Comparison of ENCODE assay signal across 14 cellular contexts in the genomic region with DNA sequence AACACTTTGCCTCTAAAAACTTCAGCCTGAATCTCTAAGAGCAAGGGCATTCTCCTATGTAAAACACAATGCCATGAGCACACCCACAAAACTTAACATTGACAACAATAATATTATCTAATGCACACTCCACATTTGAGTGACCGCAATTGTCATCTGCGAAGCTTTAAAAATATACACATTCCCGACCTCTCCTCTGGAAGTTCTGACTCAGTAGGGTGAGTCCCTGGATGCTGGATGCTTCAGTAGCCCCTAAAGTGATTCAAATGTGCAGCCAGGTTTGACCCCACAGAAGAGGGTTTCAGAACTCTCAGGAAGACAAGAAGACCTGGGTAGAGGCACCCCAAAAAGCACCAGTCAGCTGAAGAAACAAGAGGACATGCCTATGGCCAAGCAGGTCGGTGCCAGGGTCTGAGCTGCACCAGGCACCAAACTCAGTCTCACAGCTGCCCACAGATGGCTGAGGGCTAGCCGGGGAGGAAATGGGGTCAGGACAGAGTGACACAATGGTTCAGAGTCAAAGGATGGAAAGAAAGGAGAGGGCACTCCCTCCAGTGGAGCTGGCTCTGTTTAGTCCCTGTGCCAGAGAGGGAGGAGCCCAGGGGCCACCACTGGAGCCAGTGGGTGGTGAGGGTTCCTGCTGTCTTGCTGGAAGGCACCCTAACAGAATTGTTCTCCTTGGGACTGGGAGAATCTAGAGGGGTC. TPM values are rescaled to one million over a fixed set of nuclear protein-coding genes. Genes with fewer than 3 reads are reported as not detected.
A peak's percentile ranks its signal among the peaks of the same experiment; 100 is the strongest.
DNase-seq lines count a peak whose midpoint lies in the region; ATAC-seq and TF ChIP-seq lines count a peak whose summit lies in the region.
"Had no signal": no experiment of that assay in that cellular context is flagged by ENCODE, and none has a peak within 500 bp of the region (broad histone marks: within the 10 kb centered on the region; RNA-seq: fewer than 3 reads in every experiment).

No MANE protein-coding gene starts in this region.

- 65% methylated on average over 5 of the region's 5 CpGs for WGBS in liver
- 57 to 69% (median 68%) methylated on average over 5 of the region's 5 CpGs for WGBS in spleen, 5 donors

- H3K9me2 ChIP-seq in HCT116 (ENCODE audit: insufficient read depth) = no peaks in the 10 kb centered on the region

- TF ChIP-seq POLR2A in HCT116 (IDR thresholded peaks at IDR 0.05; ENCODE audit: borderline replicate concordance, extremely low read depth, insufficient read depth, insufficient read length) = no peak
- no peak for TF ChIP-seq POLR2A in spleen (IDR thresholded peaks at IDR 0.05)

- H3K36me3 ChIP-seq in HCT116 (ENCODE audit: control insufficient read depth in 1 of 2, insufficient read depth in 2 of 2, low read length in 2 of 2) = no peaks in the 10 kb centered on the region
- H3K36me3 ChIP-seq in liver (ENCODE audit: control insufficient read depth in 4 of 4, insufficient read depth in 3 of 4, low read depth in 1 of 4, low read length in 3 of 4) = no peaks in the 10 kb centered on the region
- H3K36me3 ChIP-seq in spleen = peaks cover 0 to 5% (median 0%) of the 10 kb centered on the region in 6 donors

- no peak for TF ChIP-seq CTCF in HCT116 (IDR thresholded peaks at IDR 0.05 in 2 of 3, conservative IDR thresholded peaks at IDR 0.05 in 1 of 3; ENCODE audit: borderline replicate concordance in 1 of 3, insufficient read depth in 1 of 3, low read depth in 2 of 3, low read length in 2 of 3)
- TF ChIP-seq CTCF in chondrocyte (IDR thresholded peaks at IDR 0.05) = no peak
- no peak for TF ChIP-seq CTCF in liver (IDR thresholded peaks at IDR 0.05; ENCODE audit: low read depth, low read length, missing input control)
- no peak for TF ChIP-seq CTCF in spleen (IDR thresholded peaks at IDR 0.05 in 8 of 11, conservative IDR thresholded peaks at IDR 0.05 in 3 of 11)

- H3K79me2 ChIP-seq in HCT116 (ENCODE audit: insufficient read depth, low read length) = no peaks in the 10 kb centered on the region

- H3K9ac ChIP-seq in HCT116 (ENCODE audit: low read length) (no peak overlapping the region), liver (ENCODE audit: low read depth in 1 of 2, low read length in 2 of 2) (no peak overlapping the region)

- BruUV-seq in HCT116 (replicated peaks; lab: Mats Ljungman, UMichigan) = no TSS peak

- no peaks in the 10 kb centered on the region for H4K20me1 ChIP-seq in HCT116 (ENCODE audit: insufficient read depth)

- H3K36me3 Mint-ChIP-seq in chondrocyte (ENCODE audit: low read depth) = no peaks in the 10 kb centered on the region

- H3K27me3 ChIP-seq in HCT116 (ENCODE audit: insufficient read depth, low read length) (no peaks in the 10 kb centered on the region), liver (ENCODE audit: control insufficient read depth in 4 of 4, insufficient read depth in 4 of 4, low read length in 3 of 4) (no peaks in the 10 kb centered on the region), spleen (replicated peaks in 1 of 7) (no peaks in the 10 kb centered on the region)

- peaks cover 49 to 58% of the 10 kb centered on the region in 2 experiments for H3K4me1 ChIP-seq in HCT116 (ENCODE audit: control insufficient read depth in 1 of 2, insufficient read depth in 2 of 2, low read length in 2 of 2)
- H3K4me1 ChIP-seq in liver (ENCODE audit: control insufficient read depth in 4 of 4, insufficient read depth in 4 of 4, low read length in 3 of 4) = peaks cover 4 to 36% (median 13%) of the 10 kb centered on the region in 4 donors
- H3K4me1 ChIP-seq in spleen = peaks cover 67 to 96% (median 81%) of the 10 kb centered on the region in 6 donors

- peaks cover 78% of the 10 kb centered on the region for H3K4me1 Mint-ChIP-seq in chondrocyte (ENCODE audit: low read depth)

- H3K4me2 ChIP-seq in HCT116 (ENCODE audit: low read length) = peak overlapping the region; percentile 72

- DNase-seq in HCT116 (ENCODE audit: low read depth, low spot score) (no peak), chondrocyte (ENCODE audit: low spot score) (no peak), spleen (no peak)
- no peak for DNase-seq in stimulated activated CD4-positive, alpha-beta T cell treated with anti-CD3 and anti-CD28 coated beads, Interleukin-2, amount 100 ng/mL, for 48 hours
- DNase-seq: activated T-cell treated with anti-CD3 and anti-CD28 coated beads, Interleukin-2, amount 50 U/mL, for 24 hours; DMS53; Karpas-422; NCI-H69 had no signal

- no peak overlapping the region for H2AFZ ChIP-seq in HCT116 (ENCODE audit: low read depth, low read length, poor library complexity, severe bottlenecking)

- H3K27ac ChIP-seq in HCT116 (ENCODE audit: low read depth, low read length) (no peak overlapping the region; the same call in 1 of the 2 replicates), liver (ENCODE audit: low read depth in 1 of 2, low read length in 2 of 2) (no peak overlapping the region), spleen (peak overlapping the region in 6 of 8 donors; percentile 27 to 83 (median 74))

- H3K4me3 ChIP-seq in HCT116 (replicated peaks in 1 of 2; ENCODE audit: low read depth in 1 of 2, low read length in 2 of 2) (no peak overlapping the region), liver (ENCODE audit: low read depth in 1 of 3, low read length in 3 of 3) (no peak overlapping the region), spleen (no peak overlapping the region)
- H3K4me3 ChIP-seq: skin epidermis had no signal

- no peaks in the 10 kb centered on the region for H3K9me3 Mint-ChIP-seq in chondrocyte (ENCODE audit: low read depth)
- H3K9me3 Mint-ChIP-seq: activated T-cell treated with anti-CD3 and anti-CD28 coated beads, Interleukin-2, amount 50 U/mL, for 24 hours; T-helper 1 cell treated with Interleukin-12 subunit alpha and Interleukin-12 subunit beta and Interleukin-4 antibody, amounts not matched to agents 30 μg/mL and 1 μg/mL, for 36 hours had no signal

- H3K27me3 Mint-ChIP-seq in chondrocyte (ENCODE audit: low read depth) = no peaks in the 10 kb centered on the region
- H3K27me3 Mint-ChIP-seq: activated T-cell treated with anti-CD3 and anti-CD28 coated beads, Interleukin-2, amount 50 U/mL, for 24 hours had no signal

- no peak overlapping the region for H3K4me3 Mint-ChIP-seq in chondrocyte (ENCODE audit: unreplicated experiment)
- H3K4me3 Mint-ChIP-seq: activated T-cell treated with anti-CD3 and anti-CD28 coated beads, Interleukin-2, amount 50 U/mL, for 24 hours; T-helper 1 cell treated with Interleukin-12 subunit alpha and Interleukin-12 subunit beta and Interleukin-4 antibody, amounts not matched to agents 30 μg/mL and 1 μg/mL, for 36 hours had no signal

- CTCF ChIA-PET in HCT116 (lab: Charles Lee) = interaction anchor here (1.0 to 2.4 kb wide), 3 partner anchors 10 to 31 kb away, joined by 4 to 16 read pairs (median 10); no protein-coding TSS in a partner anchor

- TF ChIP-seq RAD21 in HCT116 (IDR thresholded peaks at IDR 0.05; ENCODE audit: low read depth) (no peak), liver (IDR thresholded peaks at IDR 0.05) (peak in 1 of 2 donors; percentile 16)

- POLR2A ChIA-PET in HCT116 (lab: Charles Lee) = no interaction called here

- RAD21 ChIA-PET in HCT116 (lab: Charles Lee; ENCODE audit: low non-redundant PET in 1 of 2, low total read pairs in 2 of 2, uncharacterized antibody in 2 of 2, unreplicated experiment in 2 of 2) = no interaction called here

- ATAC-seq in HCT116 = no peak
- ATAC-seq in HG03159 (IDR thresholded peaks at IDR 0.05; ENCODE audit: unreplicated experiment) = no peak
- no peak for ATAC-seq in HG03139 (IDR thresholded peaks at IDR 0.05; ENCODE audit: unreplicated experiment)
- ATAC-seq in HG03521 (IDR thresholded peaks at IDR 0.05; ENCODE audit: unreplicated experiment) = no peak

- H3K9me3 ChIP-seq in HCT116 (ENCODE audit: control insufficient read depth in 1 of 2, insufficient read depth in 1 of 2, low read depth in 1 of 2, low read length in 2 of 2) (no peaks in the 10 kb centered on the region), liver (ENCODE audit: control insufficient read depth in 4 of 4, low read length in 3 of 4) (no peaks in the 10 kb centered on the region), spleen (no peaks in the 10 kb centered on the region)

- peak overlapping the region; percentile 58 for H3K27ac Mint-ChIP-seq in chondrocyte (ENCODE audit: unreplicated experiment)
- H3K27ac Mint-ChIP-seq: activated T-cell treated with anti-CD3 and anti-CD28 coated beads, Interleukin-2, amount 50 U/mL, for 24 hours; T-helper 1 cell treated with Interleukin-12 subunit alpha and Interleukin-12 subunit beta and Interleukin-4 antibody, amounts not matched to agents 30 μg/mL and 1 μg/mL, for 36 hours had no signal

- intact Hi-C loops in HCT116 (cut with micrococcal nuclease) = no loop called here
- intact Hi-C loops in spleen (cut with DNase I; ENCODE audit: low total_unique reads) = no loop called here

TF ChIP-seq in HCT116, 20 proteins besides CTCF, POLR2A, EP300 and RAD21:
- TF ChIP-seq EGR1 (IDR thresholded peaks at IDR 0.05; ENCODE audit: low read depth) (no peak), EZH2 (IDR thresholded peaks at IDR 0.05) (no peak), ZNF274 (IDR thresholded peaks at IDR 0.05; ENCODE audit: low read depth, low read length) (no peak), SIN3A (IDR thresholded peaks at IDR 0.05; ENCODE audit: low read depth) (no peak), CEBPB (IDR thresholded peaks at IDR 0.05; ENCODE audit: low read depth) (no peak), ZFX (IDR thresholded peaks at IDR 0.05) (no peak)

RNA-seq across cellular contexts. Expression of a gene that starts 17.4 kb away (rescaled TPM):
- 17.4 TPM for total RNA-seq in HCT116 (2021; ENCODE audit: unreplicated experiment)
- polyA plus RNA-seq in HCT116 (2012) = 6.9 and 8.9 TPM in 2 replicates
- 19.5 to 22.4 TPM (median 19.6 TPM) in 3 replicates for total RNA-seq in chondrocyte
- total RNA-seq in liver = 10 to 100 TPM in 1 of 2 donors, 1 to 10 TPM in 1; 6.8 to 14.9 TPM
- polyA plus RNA-seq in liver = 1 to 10 TPM; 2.8 to 4.1 TPM
- total RNA-seq in spleen = 10 to 100 TPM; 45.8 to 72.2 (median 66.5) TPM
- polyA plus RNA-seq in spleen = 10 to 100 TPM in 2 of 3 donors, 1 to 10 TPM in 1; 9.5 to 22.4 (median 10.8) TPM

RNA-seq across cellular contexts. Expression of a gene that starts 39.0 kb away (rescaled TPM):
- total RNA-seq in HCT116 (2021; ENCODE audit: unreplicated experiment) (79.5 TPM), chondrocyte (35.3 to 51.1 TPM (median 39.1 TPM) in 3 replicates), liver (10 to 100 TPM; 33.1 to 56.5 TPM), spleen (100 to 1,000 TPM; 112 to 192 (median 163) TPM)
- polyA plus RNA-seq in HCT116 (2012) = 12.9 and 14.7 TPM in 2 replicates
- polyA plus RNA-seq in liver (10 to 100 TPM in 1 of 2 donors, 1 to 10 TPM in 1; 1.4 to 10.0 TPM), spleen (10 to 100 TPM; 10.6 to 16.8 (median 13.8) TPM)

Comparison
In these comparisons a context has a peak if more than half of its experiments do, and no peak if none do; other contexts are left out.
1. H3K27ac ChIP-seq: peak in spleen (6 of 8); none in HCT116 (single experiment) and liver (0 of 2).